Comparison of ENCODE assay signal across 25 cellular contexts in genomic region chr5:151147033-151147432, GRCh38. TPM values are rescaled to one million over a fixed set of nuclear protein-coding genes. Genes with fewer than 3 reads are reported as not detected.
A peak's percentile ranks its signal among the peaks of the same experiment; 100 is the strongest.
DNase-seq lines count a peak whose midpoint lies in the region; ATAC-seq, FAIRE-seq and TF ChIP-seq lines count a peak whose summit lies in the region.
"Had no signal": no experiment of that assay in that cellular context is flagged by ENCODE, and none has a peak within 500 bp of the region (broad histone marks: within the 10 kb centered on the region; RNA-seq: fewer than 3 reads in every experiment).

No MANE protein-coding gene starts in this region.

- peak overlapping the region in 2 of 4 donors; percentile 69 to 76 for H3K4me3 Mint-ChIP-seq in CD4-positive, CD25-positive, alpha-beta regulatory T cell
- H3K4me3 Mint-ChIP-seq in CD8-positive, alpha-beta T cell, result no peak overlapping the region
- H3K4me3 Mint-ChIP-seq in activated T-helper 17 cell treated with anti-CD3 and anti-CD28 coated beads, Interleukin-2, amount 50 U/mL, for 72 hours, result peak overlapping the region; percentile 91
- H3K4me3 Mint-ChIP-seq in naive thymus-derived CD8-positive, alpha-beta T cell, result peak overlapping the region in 8 of 10 donors; percentile 20 to 94 (median 77)
- H3K4me3 Mint-ChIP-seq: dendritic cell treated with granulocyte-macrophage colony-stimulating factor and Interleukin-4, amounts not matched to agents 40 ng/mL and 50 ng/mL, for 4 days; neural progenitor cell had no signal

- H3K27ac ChIP-seq in CD4-positive, CD25-positive, alpha-beta regulatory T cell (ENCODE audit: insufficient read depth, low read length, poor library complexity, severe bottlenecking), result no peak overlapping the region
- H3K27ac ChIP-seq in CD8-positive, alpha-beta T cell (ENCODE audit: low read depth, low read length), result no peak overlapping the region
- no peak overlapping the region for H3K27ac ChIP-seq in substantia nigra (ENCODE audit: low read depth, low read length, poor library complexity, severe bottlenecking)
- H3K27ac ChIP-seq: lower lobe of right lung, neural progenitor cell, upper lobe of right lung had no signal

- H3K27ac Mint-ChIP-seq in CD4-positive, CD25-positive, alpha-beta regulatory T cell, result peak overlapping the region; percentile 87 to 91 (median 90)
- peak overlapping the region; percentile 95 for H3K27ac Mint-ChIP-seq in CD8-positive, alpha-beta T cell
- peak overlapping the region; percentile 96 for H3K27ac Mint-ChIP-seq in activated T-helper 17 cell treated with anti-CD3 and anti-CD28 coated beads, Interleukin-2, amount 50 U/mL, for 72 hours
- peak overlapping the region; percentile 94 to 100 (median 98) for H3K27ac Mint-ChIP-seq in naive thymus-derived CD8-positive, alpha-beta T cell
- H3K27ac Mint-ChIP-seq: dendritic cell treated with granulocyte-macrophage colony-stimulating factor and Interleukin-4, amounts not matched to agents 40 ng/mL and 50 ng/mL, for 4 days; neural progenitor cell had no signal

- POLR2A ChIA-PET in CD8-positive, alpha-beta T cell (lab: Charles Lee), result interaction anchor here (2.7 kb wide), 1 partner anchor 10 kb away, joined by 15 read pairs; the partner anchor contains the start of gene ANXA6
- POLR2A ChIA-PET in naive thymus-derived CD8-positive, alpha-beta T cell (lab: Charles Lee), result interaction anchor here (1.1 to 12.2 kb wide), 4 partner anchors 5 to 21 kb away, joined by 3 to 185 read pairs (median 10); partner anchors contain the start of gene ANXA6

- H3K9me3 ChIP-seq in CD4-positive, CD25-positive, alpha-beta regulatory T cell (ENCODE audit: control insufficient read depth in 2 of 2, low read length in 2 of 2), result no peaks in the 10 kb centered on the region
- H3K9me3 ChIP-seq in CD8-positive, alpha-beta T cell (ENCODE audit: low read length), result no peaks in the 10 kb centered on the region
- H3K9me3 ChIP-seq: lower lobe of right lung, upper lobe of right lung had no signal

- CTCF ChIA-PET in CD8-positive, alpha-beta T cell (lab: Charles Lee), result interaction anchor here (40.9 to 50.0 kb wide), 2 partner anchors 7 to 18 kb away, joined by 1723 read pairs; partner anchors contain the start of gene ANXA6

- intact Hi-C loops in CD8-positive, alpha-beta T cell (cut with DNase I, micrococcal nuclease), result no loop called here

- peaks cover 53% of the 10 kb centered on the region for H3K36me3 ChIP-seq in CD4-positive, CD25-positive, alpha-beta regulatory T cell (ENCODE audit: control insufficient read depth, insufficient read depth, low read length)
- peaks cover 33% of the 10 kb centered on the region for H3K36me3 ChIP-seq in CD8-positive, alpha-beta T cell (ENCODE audit: insufficient read depth, low read length)
- H3K36me3 ChIP-seq: neural progenitor cell had no signal

- no peak overlapping the region for H3K4me3 ChIP-seq in CD4-positive, CD25-positive, alpha-beta regulatory T cell (ENCODE audit: low read depth, low read length)
- no peak overlapping the region for H3K4me3 ChIP-seq in CD8-positive, alpha-beta T cell (ENCODE audit: low read depth, low read length)
- H3K4me3 ChIP-seq: K562, lower lobe of right lung, neural progenitor cell, upper lobe of right lung had no signal

- H3K4me1 ChIP-seq in CD4-positive, CD25-positive, alpha-beta regulatory T cell (ENCODE audit: control insufficient read depth, insufficient read depth, low read length, poor library complexity, severe bottlenecking), result peaks cover 100% of the 10 kb centered on the region
- peaks cover 100% of the 10 kb centered on the region for H3K4me1 ChIP-seq in CD8-positive, alpha-beta T cell (ENCODE audit: insufficient read depth, low read length)

- no peak for DNase-seq in CD4-positive, CD25-positive, alpha-beta regulatory T cell
- no peak for DNase-seq in CD8-positive, alpha-beta T cell
- no peak for DNase-seq in naive thymus-derived CD8-positive, alpha-beta T cell
- DNase-seq in GM03348 (ENCODE audit: low spot score) (no peak), substantia nigra (lab: John Stamatoyannopoulos, UW) (no peak), HuH-7.5 (ENCODE audit: low spot score) (no peak), frontal cortex (ENCODE audit: low spot score in 2 of 2) (no peak)
- DNase-seq: activated CD8-positive, alpha-beta memory T cell treated with anti-CD3 and anti-CD28 coated beads for 24 hours; amygdala; GDM1; GOT3; kidney; lower lobe of right lung; NCI-H1436; PC-3; Right ventricle myocardium superior; T1000; upper lobe of right lung had no signal

- FAIRE-seq in frontal cortex (lab: Jason Lieb, UNC), result no peak
- FAIRE-seq: endometrium, GM18507, K562, kidney had no signal

- no peak for ATAC-seq in CD4-positive, CD25-positive, alpha-beta regulatory T cell (ENCODE audit: low read depth in 2 of 2)
- ATAC-seq in CD8-positive, alpha-beta T cell, result no peak
- ATAC-seq in activated T-helper 17 cell treated with anti-CD3 and anti-CD28 coated beads, Interleukin-2, amount 50 U/mL, for 72 hours (replicated peaks), result no peak
- no peak for ATAC-seq in naive thymus-derived CD8-positive, alpha-beta T cell
- ATAC-seq: K562, lower lobe of right lung, PC-3, sciatic nerve, upper lobe of right lung had no signal

- H3K4me1 Mint-ChIP-seq in CD4-positive, CD25-positive, alpha-beta regulatory T cell, result peaks cover 28 to 100% (median 84%) of the 10 kb centered on the region in 4 donors
- peaks cover 98% of the 10 kb centered on the region for H3K4me1 Mint-ChIP-seq in CD8-positive, alpha-beta T cell (ENCODE audit: low read depth)
- H3K4me1 Mint-ChIP-seq in activated T-helper 17 cell treated with anti-CD3 and anti-CD28 coated beads, Interleukin-2, amount 50 U/mL, for 72 hours, result peaks cover 78% of the 10 kb centered on the region
- H3K4me1 Mint-ChIP-seq in naive thymus-derived CD8-positive, alpha-beta T cell, result peaks cover 56 to 100% (median 100%) of the 10 kb centered on the region in 4 donors

- no peaks in the 10 kb centered on the region for H3K27me3 ChIP-seq in CD4-positive, CD25-positive, alpha-beta regulatory T cell (ENCODE audit: control insufficient read depth, insufficient read depth, low read length)
- no peaks in the 10 kb centered on the region for H3K27me3 ChIP-seq in CD8-positive, alpha-beta T cell (ENCODE audit: insufficient read depth, low read length)
- H3K27me3 ChIP-seq: neural progenitor cell, upper lobe of right lung had no signal

- TF ChIP-seq CTCF in CD8-positive, alpha-beta T cell (IDR thresholded peaks at IDR 0.05), result no peak

- no peaks in the 10 kb centered on the region for H3K27me3 Mint-ChIP-seq in CD4-positive, CD25-positive, alpha-beta regulatory T cell
- H3K27me3 Mint-ChIP-seq in CD8-positive, alpha-beta T cell (ENCODE audit: low read depth), result no peaks in the 10 kb centered on the region
- no peaks in the 10 kb centered on the region for H3K27me3 Mint-ChIP-seq in activated T-helper 17 cell treated with anti-CD3 and anti-CD28 coated beads, Interleukin-2, amount 50 U/mL, for 72 hours
- no peaks in the 10 kb centered on the region for H3K27me3 Mint-ChIP-seq in naive thymus-derived CD8-positive, alpha-beta T cell
- H3K27me3 Mint-ChIP-seq: dendritic cell treated with granulocyte-macrophage colony-stimulating factor and Interleukin-4, amounts not matched to agents 40 ng/mL and 50 ng/mL, for 4 days had no signal

- H3K36me3 Mint-ChIP-seq in CD4-positive, CD25-positive, alpha-beta regulatory T cell, result peaks cover 41% of the 10 kb centered on the region
- H3K36me3 Mint-ChIP-seq in CD8-positive, alpha-beta T cell, result peaks cover 60% of the 10 kb centered on the region
- peaks cover 100% of the 10 kb centered on the region for H3K36me3 Mint-ChIP-seq in activated T-helper 17 cell treated with anti-CD3 and anti-CD28 coated beads, Interleukin-2, amount 50 U/mL, for 72 hours (ENCODE audit: low read depth)
- peaks cover 0 to 45% (median 18%) of the 10 kb centered on the region in 3 donors for H3K36me3 Mint-ChIP-seq in naive thymus-derived CD8-positive, alpha-beta T cell

- H3K9me3 Mint-ChIP-seq in CD4-positive, CD25-positive, alpha-beta regulatory T cell, result no peaks in the 10 kb centered on the region
- no peaks in the 10 kb centered on the region for H3K9me3 Mint-ChIP-seq in CD8-positive, alpha-beta T cell
- H3K9me3 Mint-ChIP-seq in activated T-helper 17 cell treated with anti-CD3 and anti-CD28 coated beads, Interleukin-2, amount 50 U/mL, for 72 hours, result no peaks in the 10 kb centered on the region
- no peaks in the 10 kb centered on the region for H3K9me3 Mint-ChIP-seq in naive thymus-derived CD8-positive, alpha-beta T cell
- H3K9me3 Mint-ChIP-seq: dendritic cell treated with granulocyte-macrophage colony-stimulating factor and Interleukin-4, amounts not matched to agents 40 ng/mL and 50 ng/mL, for 4 days; neural progenitor cell had no signal

RNA-seq across cellular contexts. Expression of gene ANXA6, which starts 10.5 kb away (rescaled TPM):
- 364 TPM for total RNA-seq in CD4-positive, CD25-positive, alpha-beta regulatory T cell
- 100 to 1,000 TPM; 171 to 329 (median 244) TPM for polyA plus RNA-seq in CD4-positive, CD25-positive, alpha-beta regulatory T cell
- total RNA-seq in CD8-positive, alpha-beta T cell, result 10 to 100 TPM; 83.5 to 89.4 TPM
- 100 to 1,000 TPM; 432 to 559 TPM for total RNA-seq in activated T-helper 17 cell treated with anti-CD3 and anti-CD28 coated beads, Interleukin-2, amount 50 U/mL, for 72 hours
- total RNA-seq in naive thymus-derived CD8-positive, alpha-beta T cell, result 100 to 1,000 TPM; 334 to 359 TPM
- 100 to 1,000 TPM; 242 to 318 (median 254) TPM for polyA plus RNA-seq in naive thymus-derived CD8-positive, alpha-beta T cell
- 48.9 TPM for total RNA-seq in frontal cortex
